In genomic region chr19:31223805-31224534, GRCh38 we compare ENCODE assay signal across 19 cellular contexts.
A peak's percentile ranks its signal among the peaks of the same experiment; 100 is the strongest.
DNase-seq lines count a peak whose midpoint lies in the region; TF ChIP-seq lines count a peak whose summit lies in the region.
"Had no signal": no experiment of that assay in that cellular context is flagged by ENCODE, and none has a peak within 500 bp of the region (broad histone marks: within the 10 kb centered on the region; RNA-seq: fewer than 3 reads in every experiment).

No MANE protein-coding gene starts in this region.

- H3K9me3 Mint-ChIP-seq in activated CD4-positive, alpha-beta T cell treated with anti-CD3 and anti-CD28 coated beads, Interleukin-2, amount 10 ng/mL, durations not matched to agents 24 days and 14 days: peaks cover 17% of the 10 kb centered on the region

- intact Hi-C loops in activated CD4-positive, alpha-beta T cell treated with anti-CD3 and anti-CD28 coated beads, Interleukin-2, amount 10 ng/mL, durations not matched to agents 24 days and 14 days (cut with micrococcal nuclease): no loop called here

- in situ Hi-C loops in astrocyte of the spinal cord (cut with HindIII; ENCODE audit: low sequenced_read_pairs): no loop called here
- in situ Hi-C loops in HAP-1 (cut with MboI; ENCODE audit: low sequenced_read_pairs): no loop called here

- H3K27ac Mint-ChIP-seq in activated CD4-positive, alpha-beta T cell treated with anti-CD3 and anti-CD28 coated beads, Interleukin-2, amount 10 ng/mL, durations not matched to agents 24 days and 14 days: no peak overlapping the region
- H3K27ac Mint-ChIP-seq: activated naive CD8-positive, alpha-beta T cell treated with anti-CD3 and anti-CD28 coated beads for 36 hours; dendritic cell treated with granulocyte-macrophage colony-stimulating factor and Interleukin-4, amounts not matched to agents 40 ng/mL and 50 ng/mL, for 4 days; immature natural killer cell had no signal

- H3K36me3 Mint-ChIP-seq in activated CD4-positive, alpha-beta T cell treated with anti-CD3 and anti-CD28 coated beads, Interleukin-2, amount 10 ng/mL, durations not matched to agents 24 days and 14 days (ENCODE audit: low read depth): peaks cover 1% of the 10 kb centered on the region
- H3K36me3 Mint-ChIP-seq: activated naive CD8-positive, alpha-beta T cell treated with anti-CD3 and anti-CD28 coated beads for 36 hours had no signal

- no peak overlapping the region for H3K4me2 ChIP-seq in hepatocyte

- no peaks in the 10 kb centered on the region for H3K36me3 ChIP-seq in hepatocyte (replicated peaks; ENCODE audit: insufficient read depth, low read depth)
- H3K36me3 ChIP-seq in effector memory CD4-positive, alpha-beta T cell (ENCODE audit: control insufficient read depth, insufficient read depth, low read length): no peaks in the 10 kb centered on the region
- H3K36me3 ChIP-seq in HAP-1 (replicated peaks): no peaks in the 10 kb centered on the region
- H3K36me3 ChIP-seq: gastroesophageal sphincter, tibial nerve had no signal

- H3K4me3 Mint-ChIP-seq in activated CD4-positive, alpha-beta T cell treated with anti-CD3 and anti-CD28 coated beads, Interleukin-2, amount 10 ng/mL, durations not matched to agents 24 days and 14 days: no peak overlapping the region
- H3K4me3 Mint-ChIP-seq: activated naive CD8-positive, alpha-beta T cell treated with anti-CD3 and anti-CD28 coated beads for 36 hours; dendritic cell treated with granulocyte-macrophage colony-stimulating factor and Interleukin-4, amounts not matched to agents 40 ng/mL and 50 ng/mL, for 4 days; immature natural killer cell had no signal

- no peaks in the 10 kb centered on the region for H4K20me1 ChIP-seq in hepatocyte (ENCODE audit: insufficient read depth, poor library complexity, severe bottlenecking)

- POLR2A ChIA-PET in AG04450 (lab: Yijun Ruan, JAX): interaction anchor here (0.6 to 2.2 kb wide), 8 partner anchors 10 to 155 kb away, joined by 3 to 15 read pairs (median 4); no protein-coding TSS in a partner anchor

- no peaks in the 10 kb centered on the region for H3K9me2 ChIP-seq in hepatocyte (replicated peaks; ENCODE audit: insufficient read depth)

- no peaks in the 10 kb centered on the region for H3K79me2 ChIP-seq in hepatocyte

- TF ChIP-seq CTCF in AG04450 (IDR thresholded peaks at IDR 0.05; ENCODE audit: low read depth, low read length) (no peak), astrocyte of the spinal cord (IDR thresholded peaks at IDR 0.05; ENCODE audit: low read depth, low read length) (no peak), hepatocyte (IDR thresholded peaks at IDR 0.05; ENCODE audit: poor library complexity) (no peak)

- H3K9me3 ChIP-seq in AG04450 (ENCODE audit: control insufficient read depth, insufficient read depth, low read length): no peaks in the 10 kb centered on the region
- no peaks in the 10 kb centered on the region for H3K9me3 ChIP-seq in hepatocyte (ENCODE audit: low read depth)
- H3K9me3 ChIP-seq in effector memory CD4-positive, alpha-beta T cell (ENCODE audit: control insufficient read depth, low read length): no peaks in the 10 kb centered on the region
- H3K9me3 ChIP-seq in HAP-1: no peaks in the 10 kb centered on the region; the same call in 1 of the 2 replicates
- H3K9me3 ChIP-seq: gastroesophageal sphincter, tibial nerve had no signal

- peaks cover 14% of the 10 kb centered on the region for H3K4me1 Mint-ChIP-seq in activated CD4-positive, alpha-beta T cell treated with anti-CD3 and anti-CD28 coated beads, Interleukin-2, amount 10 ng/mL, durations not matched to agents 24 days and 14 days

- H3K27ac ChIP-seq in AG04450 (ENCODE audit: low read depth, low read length): peak overlapping the region; percentile 96
- peak overlapping the region; percentile 67 for H3K27ac ChIP-seq in hepatocyte
- H3K27ac ChIP-seq in effector memory CD4-positive, alpha-beta T cell (ENCODE audit: insufficient read depth, low read length, poor library complexity, severe bottlenecking): no peak overlapping the region
- H3K27ac ChIP-seq: gastroesophageal sphincter, tibial nerve had no signal

- CTCF ChIA-PET in AG04450 (lab: Charles Lee): no interaction called here

- peaks cover 2% of the 10 kb centered on the region for H3K27me3 Mint-ChIP-seq in activated CD4-positive, alpha-beta T cell treated with anti-CD3 and anti-CD28 coated beads, Interleukin-2, amount 10 ng/mL, durations not matched to agents 24 days and 14 days

- DNase-seq in AG04450 (ENCODE audit: low read depth, low spot score) (peak; percentile 90), LHCN-M2 (ENCODE audit: low read depth) (peak; percentile 93), astrocyte of the spinal cord (ENCODE audit: low read depth, low spot score) (peak; percentile 91), hepatocyte (ENCODE audit: low spot score) (peak; percentile 8), HAP-1 (ENCODE audit: low spot score in 2 of 2) (no peak)
- no peak for DNase-seq in effector memory CD4-positive, alpha-beta T cell
- DNase-seq in stimulated activated CD4-positive, alpha-beta T cell treated with anti-CD3 and anti-CD28 coated beads, Interleukin-1b, Interleukin-23, amount 100 ng/mL, for 48 hours: no peak
- DNase-seq in activated CD4-positive, alpha-beta T cell treated with anti-CD3 and anti-CD28 coated beads, Interleukin-2, amount 10 ng/mL, durations not matched to agents 24 days and 14 days: no peak
- DNase-seq: ACHN; activated CD8-positive, alpha-beta memory T cell treated with anti-CD3 and anti-CD28 coated beads, Interleukin-2, amount 50 U/mL, for 48 hours; activated naive CD8-positive, alpha-beta T cell treated with anti-CD3 and anti-CD28 coated beads for 36 hours; DMS79 treated with DMSO at 0.1 percent for 48 hours; immature natural killer cell; KG1; NCI-H1694; NCI-H524 treated with DMSO at 0.1 percent for 48 hours had no signal

- no peaks in the 10 kb centered on the region for H3K27me3 ChIP-seq in AG04450 (ENCODE audit: control insufficient read depth, insufficient read depth, low read length)
- no peaks in the 10 kb centered on the region for H3K27me3 ChIP-seq in hepatocyte
- no peaks in the 10 kb centered on the region for H3K27me3 ChIP-seq in effector memory CD4-positive, alpha-beta T cell (replicated peaks; ENCODE audit: control insufficient read depth, insufficient read depth, low read length, poor library complexity, severe bottlenecking)
- H3K27me3 ChIP-seq in HAP-1 (ENCODE audit: low read depth): no peaks in the 10 kb centered on the region
- H3K27me3 ChIP-seq: gastroesophageal sphincter, tibial nerve had no signal

- 60% methylated on average over 8 of the region's 8 CpGs for WGBS in hepatocyte (ENCODE audit: low lambda C conversion rate, missing lambda C conversion rate)

- H3K4me3 ChIP-seq in AG04450 (ENCODE audit: low read depth, low read length): no peak overlapping the region; the same call in 1 of the 2 replicates
- no peak overlapping the region for H3K4me3 ChIP-seq in astrocyte of the spinal cord (ENCODE audit: low read depth, low read length)
- H3K4me3 ChIP-seq in hepatocyte: no peak overlapping the region
- H3K4me3 ChIP-seq in effector memory CD4-positive, alpha-beta T cell (ENCODE audit: insufficient read depth, low read depth, low read length, poor library complexity, severe bottlenecking): no peak overlapping the region
- no peak overlapping the region for H3K4me3 ChIP-seq in HAP-1
- H3K4me3 ChIP-seq: gastroesophageal sphincter, tibial nerve had no signal

- no peak overlapping the region for H2AFZ ChIP-seq in hepatocyte

- H3K4me1 ChIP-seq in hepatocyte (ENCODE audit: insufficient read depth) (peaks cover 11% of the 10 kb centered on the region), HAP-1 (no peaks in the 10 kb centered on the region)
- H3K4me1 ChIP-seq in effector memory CD4-positive, alpha-beta T cell (ENCODE audit: control insufficient read depth, insufficient read depth, low read length, poor library complexity, severe bottlenecking): no peaks in the 10 kb centered on the region
- H3K4me1 ChIP-seq: gastroesophageal sphincter, tibial nerve had no signal

Comparison
In these comparisons a context has a peak if more than half of its experiments do, and no peak if none do; other contexts are left out.
1. DNase-seq: peak in AG04450 (single experiment), LHCN-M2 (single experiment), astrocyte of the spinal cord (single experiment) and hepatocyte (single experiment); none in effector memory CD4-positive, alpha-beta T cell (0 of 3), HAP-1 (0 of 2), stimulated activated CD4-positive, alpha-beta T cell treated with anti-CD3 and anti-CD28 coated beads, Interleukin-1b, Interleukin-23, amount 100 ng/mL, for 48 hours (single experiment) and activated CD4-positive, alpha-beta T cell treated with anti-CD3 and anti-CD28 coated beads, Interleukin-2, amount 10 ng/mL, durations not matched to agents 24 days and 14 days (single experiment).